ENCODE assay signal across 2 cellular contexts in genomic region chr13:76954568-76954967, GRCh38.
TF ChIP-seq lines count a peak whose summit lies in the region.

No MANE protein-coding gene starts in this region.

TF ChIP-seq in HepG2, 621 proteins besides CTCF, POLR2A, EP300 and RAD21:
- no peak for TF ChIP-seq GATAD2A (CRISPR knock-in tag; IDR thresholded peaks at IDR 0.05)
- TF ChIP-seq SNAI1 (CRISPR knock-in tag; IDR thresholded peaks at IDR 0.05; ENCODE audit: borderline replicate concordance) = no peak
- TF ChIP-seq MIER2 (CRISPR knock-in tag; IDR thresholded peaks at IDR 0.05) = 0 out of 2 replicates have a peak, but pooled peaks have one; percentile 42
- TF ChIP-seq SETDB1 (CRISPR knock-in tag; IDR thresholded peaks at IDR 0.05; ENCODE audit: borderline replicate concordance) = no peak
- no peak for TF ChIP-seq NPAS2 (CRISPR knock-in tag; IDR thresholded peaks at IDR 0.05; ENCODE audit: borderline replicate concordance)
- TF ChIP-seq SIX1 (CRISPR knock-in tag; IDR thresholded peaks at IDR 0.05; ENCODE audit: borderline replicate concordance) = no peak
- TF ChIP-seq REST (IDR thresholded peaks at IDR 0.05; ENCODE audit: borderline replicate concordance in 1 of 2, low read depth in 1 of 2, low read length in 2 of 2) = peak; percentile 29 to 85
- TF ChIP-seq MAF1 (CRISPR knock-in tag; IDR thresholded peaks at IDR 0.05; ENCODE audit: borderline replicate concordance) = no peak

TF ChIP-seq in SK-N-SH, 30 proteins besides CTCF, POLR2A, EP300 and RAD21:
- TF ChIP-seq RCOR1 (IDR thresholded peaks at IDR 0.05; ENCODE audit: low read length) (no peak), REST (IDR thresholded peaks at IDR 0.05; ENCODE audit: low read depth, low read length) (peak; percentile 88)
TF ChIP-seq in SK-N-SH: peak in this region for 1.
